Comparison of ENCODE assay signal across 14 cellular contexts in genomic region chr7:30237271-30237695, GRCh38. TPM values are rescaled to one million over a fixed set of nuclear protein-coding genes. Genes with fewer than 3 reads are reported as not detected.
A peak's percentile ranks its signal among the peaks of the same experiment; 100 is the strongest.
DNase-seq lines count a peak whose midpoint lies in the region; ATAC-seq and TF ChIP-seq lines count a peak whose summit lies in the region.
"Had no signal": no experiment of that assay in that cellular context is flagged by ENCODE, and none has a peak within 500 bp of the region (broad histone marks: within the 10 kb centered on the region; RNA-seq: fewer than 3 reads in every experiment).

No MANE protein-coding gene starts in this region.

- peaks cover 26% of the 10 kb centered on the region for H3K4me1 Mint-ChIP-seq in type B pancreatic cell (ENCODE audit: unreplicated experiment)

- no peaks in the 10 kb centered on the region for H3K27me3 Mint-ChIP-seq in type B pancreatic cell

- H3K9me3 ChIP-seq in left lung: no peaks in the 10 kb centered on the region
- H3K9me3 ChIP-seq in HAP-1: no peaks in the 10 kb centered on the region
- H3K9me3 ChIP-seq: Caco-2 had no signal

- no peak overlapping the region for H3K27ac ChIP-seq in left lung

- no peaks in the 10 kb centered on the region for H3K36me3 Mint-ChIP-seq in type B pancreatic cell

- intact Hi-C loops in left lung (cut with DNase I): no loop called here

- TF ChIP-seq CTCF in left lung (IDR thresholded peaks at IDR 0.05): no peak
- TF ChIP-seq CTCF in type B pancreatic cell (conservative IDR thresholded peaks at IDR 0.05): no peak

- no peaks in the 10 kb centered on the region for H3K9me3 Mint-ChIP-seq in type B pancreatic cell
- H3K9me3 Mint-ChIP-seq: HFFc6 had no signal

- no peaks in the 10 kb centered on the region for H3K27me3 ChIP-seq in left lung
- H3K27me3 ChIP-seq in HAP-1 (ENCODE audit: low read depth): peaks cover 3% of the 10 kb centered on the region

- peaks cover 10 to 32% of the 10 kb centered on the region in 2 donors for H3K4me1 ChIP-seq in left lung
- H3K4me1 ChIP-seq in HAP-1: no peaks in the 10 kb centered on the region
- H3K4me1 ChIP-seq: Caco-2 had no signal

- ATAC-seq in GM19351 (IDR thresholded peaks at IDR 0.05; ENCODE audit: unreplicated experiment) (peak; percentile 27), left lung (peak; percentile 75), HG03439 (IDR thresholded peaks at IDR 0.05; ENCODE audit: unreplicated experiment) (no peak), HG02623 (IDR thresholded peaks at IDR 0.05; ENCODE audit: unreplicated experiment) (no peak)
- ATAC-seq: stimulated activated naive CD8-positive, alpha-beta T cell treated with anti-CD3 and anti-CD28 coated beads, Interleukin-15, amount 100 ng/mL, for 72 hours had no signal

- in situ Hi-C loops in HAP-1 (cut with MboI; ENCODE audit: low sequenced_read_pairs): no loop called here

- H3K36me3 ChIP-seq in left lung (no peaks in the 10 kb centered on the region), HAP-1 (replicated peaks) (no peaks in the 10 kb centered on the region)

- H3K27ac Mint-ChIP-seq in type B pancreatic cell: no peak overlapping the region
- H3K27ac Mint-ChIP-seq: HFFc6; stimulated activated naive CD8-positive, alpha-beta T cell treated with anti-CD3 and anti-CD28 coated beads, Interleukin-15, amount 100 ng/mL, for 72 hours had no signal

- peak; percentile 14 for DNase-seq in DMS53 treated with DMSO at 0.1 percent for 48 hours (lab: John Stamatoyannopoulos, UW; ENCODE audit: unreplicated experiment)
- DNase-seq in NCI-H748 (lab: John Stamatoyannopoulos, UW; ENCODE audit: unreplicated experiment): peak; percentile 96
- peak in 1 of 2 donors; percentile 64 for DNase-seq in left lung
- DNase-seq in HAP-1 (ENCODE audit: low spot score in 2 of 2): no peak
- no peak for DNase-seq in type B pancreatic cell (ENCODE audit: extremely low spot score, unreplicated experiment)
- DNase-seq: Caco-2; effector memory CD4-positive, alpha-beta T cell; HFFc6; NCI-H1694 treated with DMSO at 0.1 percent for 48 hours; nucleus accumbens; stimulated activated naive CD8-positive, alpha-beta T cell treated with anti-CD3 and anti-CD28 coated beads, Interleukin-15, amount 100 ng/mL, for 72 hours had no signal

- H3K4me3 ChIP-seq in left lung: no peak overlapping the region
- no peak overlapping the region for H3K4me3 ChIP-seq in HAP-1

- H3K4me3 Mint-ChIP-seq in type B pancreatic cell: no peak overlapping the region
- H3K4me3 Mint-ChIP-seq: HFFc6; stimulated activated naive CD8-positive, alpha-beta T cell treated with anti-CD3 and anti-CD28 coated beads, Interleukin-15, amount 100 ng/mL, for 72 hours had no signal

RNA-seq across cellular contexts. Expression of gene ZNRF2, which starts 47.1 kb away (rescaled TPM):
- 10 to 100 TPM; 18.3 to 19.5 TPM for total RNA-seq in left lung
- total RNA-seq in type B pancreatic cell (ENCODE audit: low replicate concordance): 11.2 and 15.6 TPM in 2 replicates

Comparison
In these comparisons a context has a peak if more than half of its experiments do, and no peak if none do; other contexts are left out.
1. DNase-seq: peak in DMS53 treated with DMSO at 0.1 percent for 48 hours (single experiment) and NCI-H748 (single experiment); none in HAP-1 (0 of 2) and type B pancreatic cell (single experiment).
2. ATAC-seq: peak in GM19351 (single experiment) and left lung (single experiment); none in HG03439 (single experiment) and HG02623 (single experiment).